ENCODE assay signal across 8 cellular contexts in genomic region chr4:85370400-85371032, GRCh38.
DNase-seq lines count a peak whose midpoint lies in the region; ATAC-seq, FAIRE-seq and TF ChIP-seq lines count a peak whose summit lies in the region.

No MANE protein-coding gene starts in this region.

- H4K20me1 ChIP-seq in GM12878 (ENCODE audit: control insufficient read depth, insufficient read depth): no peaks in the 10 kb centered on the region

- no peak overlapping the region for H3K4me3 ChIP-seq in GM12878

- no peaks in the 10 kb centered on the region for H3K36me3 ChIP-seq in GM12878 (ENCODE audit: control insufficient read depth in 2 of 2, insufficient read depth in 2 of 2, low read length in 1 of 2)

- no peak overlapping the region for H3K9ac ChIP-seq in GM12878 (ENCODE audit: control insufficient read depth, insufficient read depth, low read length)

- no peaks in the 10 kb centered on the region for H3K4me1 ChIP-seq in GM12878 (ENCODE audit: control insufficient read depth, insufficient read depth, low read length)

- CTCF ChIA-PET in GM12878 (lab: Yijun Ruan, JAX): interaction anchor here (0.7 to 2.1 kb wide), 12 partner anchors 12 to 288 kb away, joined by 3 to 9 read pairs (median 3); no protein-coding TSS in a partner anchor

- DNase-seq in DMS153 (lab: John Stamatoyannopoulos, UW): peak; percentile 7
- peak; percentile 1 for DNase-seq in NCI-H2171 (lab: John Stamatoyannopoulos, UW)
- DNase-seq in GM12878 (ENCODE audit: low read depth, low spot score): peak; percentile 11
- peak; percentile 44 for DNase-seq in kidney tubule cell (ENCODE audit: low spot score)
- no peak for DNase-seq in NCI-H128 (lab: John Stamatoyannopoulos, UW; ENCODE audit: unreplicated experiment)
- no peak for DNase-seq in activated CD8-positive, alpha-beta memory T cell treated with anti-CD3 and anti-CD28 coated beads, Interleukin-2, amount 50 U/mL, for 48 hours

- TF ChIP-seq POLR2A in GM12878 (IDR thresholded peaks at IDR 0.05; ENCODE audit: low read depth, low read length): no peak

- SMC1A ChIA-PET in GM12878 (lab: Charles Lee; ENCODE audit: uncharacterized antibody, unreplicated experiment): interaction anchor here (2.0 kb wide), 1 partner anchor 223 kb away, joined by 8 read pairs; no protein-coding TSS in a partner anchor

- TF ChIP-seq CTCF in GM12878 (IDR thresholded peaks at IDR 0.05 in 2 of 3, conservative IDR thresholded peaks at IDR 0.05 in 1 of 3; ENCODE audit: control insufficient read depth in 2 of 3, extremely low read depth in 1 of 3, insufficient read depth in 1 of 3, low read depth in 3 of 3, low read length in 3 of 3): peak; percentile 61 to 82 (median 68)

- intact Hi-C loops in GM12878 (cut with micrococcal nuclease; ENCODE audit: unreplicated experiment): loop anchor here (1.0 to 2.0 kb wide), 4 partner anchors 223 to 378 kb away; no protein-coding TSS in a partner anchor

- no peak for TF ChIP-seq EP300 in GM12878 (IDR thresholded peaks at IDR 0.05; ENCODE audit: borderline replicate concordance in 1 of 2, control insufficient read depth in 1 of 2, low read depth in 2 of 2, low read length in 2 of 2)

- TF ChIP-seq RAD21 in GM12878 (IDR thresholded peaks at IDR 0.05; ENCODE audit: insufficient read depth, low read depth, low read length): peak; percentile 59

- no peak overlapping the region for H3K27ac ChIP-seq in GM12878 (ENCODE audit: control insufficient read depth, insufficient read depth)

- no peaks in the 10 kb centered on the region for H3K9me3 ChIP-seq in GM12878 (replicated peaks; ENCODE audit: control insufficient read depth, insufficient read depth, low read length)

- no peak overlapping the region for H3K4me2 ChIP-seq in GM12878 (ENCODE audit: control insufficient read depth, insufficient read depth)

- in situ Hi-C loops in GM12878 (cut with MboI): loop anchor here (5.0 kb wide), 1 partner anchor 223 kb away; no protein-coding TSS in a partner anchor

- RAD21 ChIA-PET in GM12878 (lab: Charles Lee; ENCODE audit: unreplicated experiment): interaction anchor here (1.2 to 1.6 kb wide), 2 partner anchors 77 to 286 kb away, joined by 3 read pairs; no protein-coding TSS in a partner anchor

- 23% methylated on average over 5 of the region's 5 CpGs for WGBS in GM12878 (ENCODE audit: insufficient coverage, insufficient replicate concordance, low lambda C conversion rate, missing lambda C conversion rate)

- POLR2A ChIA-PET in GM12878 (lab: Charles Lee): no interaction called here

- FAIRE-seq in GM12878 (lab: Jason Lieb, UNC): peak; percentile 81

- BruUV-seq in GM12878 (replicated peaks; lab: Mats Ljungman, UMichigan): no TSS peak

- no peak overlapping the region for H2AFZ ChIP-seq in GM12878 (ENCODE audit: control insufficient read depth, low read depth, low read length)

- no peaks in the 10 kb centered on the region for H3K79me2 ChIP-seq in GM12878 (ENCODE audit: control insufficient read depth, insufficient read depth, low read length)

- H3K27me3 ChIP-seq in GM12878 (replicated peaks in 1 of 2; ENCODE audit: control insufficient read depth in 2 of 2, insufficient read depth in 2 of 2, low read length in 1 of 2): no peaks in the 10 kb centered on the region

- ATAC-seq in GM18909 (IDR thresholded peaks at IDR 0.05; ENCODE audit: poor library complexity, unreplicated experiment) (peak; percentile 94), HG03060 (IDR thresholded peaks at IDR 0.05; ENCODE audit: low read depth, unreplicated experiment) (peak; percentile 93), GM12878 (peak; percentile 99)

TF ChIP-seq in GM12878, 131 proteins besides CTCF, POLR2A, EP300 and RAD21 (continues in another document):
- no peak for TF ChIP-seq CEBPZ (IDR thresholded peaks at IDR 0.05; ENCODE audit: low read depth, low read length)
- TF ChIP-seq EZH2 (IDR thresholded peaks at IDR 0.05; ENCODE audit: borderline replicate concordance, control insufficient read depth, low read depth, low read length): no peak
- TF ChIP-seq ZNF24 (IDR thresholded peaks at IDR 0.05): no peak
- no peak for TF ChIP-seq ZNF217 (IDR thresholded peaks at IDR 0.05)
- no peak for TF ChIP-seq CHD4 (IDR thresholded peaks at IDR 0.05)
- TF ChIP-seq YY1 (IDR thresholded peaks at IDR 0.05; ENCODE audit: low read depth, low read length): peak; percentile 62; the same call in 1 of the 2 replicates
- peak; percentile 34 for TF ChIP-seq MEF2B (IDR thresholded peaks at IDR 0.05; ENCODE audit: partially characterized antibody, poor library complexity, severe bottlenecking)
- peak; percentile 57; the same call in 1 of the 2 replicates for TF ChIP-seq SMC3 (IDR thresholded peaks at IDR 0.05; ENCODE audit: borderline replicate concordance, low read length)
- TF ChIP-seq BRCA1 (IDR thresholded peaks at IDR 0.05; ENCODE audit: low read depth, low read length): no peak
- no peak for TF ChIP-seq ZNF592 (IDR thresholded peaks at IDR 0.05)
- TF ChIP-seq TAF1 (IDR thresholded peaks at IDR 0.05; ENCODE audit: borderline replicate concordance, low read depth, low read length): no peak
- no peak for TF ChIP-seq ZNF274 (IDR thresholded peaks at IDR 0.05; ENCODE audit: insufficient read depth, insufficient read length)
- no peak for TF ChIP-seq EGR1 (IDR thresholded peaks at IDR 0.05; ENCODE audit: borderline replicate concordance in 1 of 2, low read depth in 2 of 2, low read length in 2 of 2)
- TF ChIP-seq NBN (IDR thresholded peaks at IDR 0.05): no peak
- no peak for TF ChIP-seq RELA (IDR thresholded peaks at IDR 0.05; ENCODE audit: borderline replicate concordance, partially characterized antibody)

Comparison
In these comparisons a context has a peak if more than half of its experiments do, and no peak if none do; other contexts are left out.
1. DNase-seq: peak in DMS153 (single experiment), NCI-H2171 (single experiment), GM12878 (single experiment) and kidney tubule cell (single experiment); none in NCI-H128 (single experiment) and activated CD8-positive, alpha-beta memory T cell treated with anti-CD3 and anti-CD28 coated beads, Interleukin-2, amount 50 U/mL, for 48 hours (single experiment).
2. Peak in every context shown above with its lines, with median percentiles within 50 percentile points of each other: ATAC-seq.